8 cellular contexts compared by ENCODE assay signal in the genomic region with DNA sequence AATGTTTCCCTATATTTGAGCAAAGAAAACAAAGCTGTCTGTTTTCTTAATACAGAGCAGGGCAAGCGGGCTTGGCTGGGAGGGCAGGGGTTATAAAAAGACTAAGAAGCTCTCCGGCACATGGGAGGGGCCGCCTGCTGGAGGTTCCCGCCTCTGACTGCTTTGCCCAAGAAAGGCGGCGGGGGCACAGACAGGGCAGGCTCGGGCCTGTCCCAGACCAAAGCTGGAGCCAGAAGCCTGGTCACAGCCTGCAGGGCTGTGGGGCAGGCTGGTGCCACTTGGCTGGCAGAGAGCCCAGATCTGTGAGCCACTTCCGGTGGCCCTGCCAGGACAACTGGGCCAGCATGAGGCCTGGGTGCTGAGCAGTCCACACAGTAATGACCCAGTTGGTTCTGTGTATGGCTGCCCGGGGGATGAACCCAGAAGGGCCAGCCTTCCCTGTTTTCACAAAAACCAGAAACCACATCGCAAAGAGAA.
A peak's percentile ranks its signal among the peaks of the same experiment; 100 is the strongest.
DNase-seq lines count a peak whose midpoint lies in the region; ATAC-seq lines count a peak whose summit lies in the region.

No MANE protein-coding gene starts in this region.

- no peaks in the 10 kb centered on the region for H3K36me3 Mint-ChIP-seq in activated T-helper 17 cell treated with anti-CD3 and anti-CD28 coated beads, Interleukin-2, amount 50 U/mL, for 72 hours (ENCODE audit: low read depth)
- peaks cover 8% of the 10 kb centered on the region for H3K36me3 Mint-ChIP-seq in effector memory CD8-positive, alpha-beta T cell (ENCODE audit: insufficient read depth)

- ATAC-seq in activated T-helper 17 cell treated with anti-CD3 and anti-CD28 coated beads, Interleukin-2, amount 50 U/mL, for 72 hours (replicated peaks): no peak
- no peak for ATAC-seq in HG03280 (IDR thresholded peaks at IDR 0.05; ENCODE audit: unreplicated experiment)
- ATAC-seq in effector memory CD8-positive, alpha-beta T cell (replicated peaks): no peak

- peak; percentile 19 for DNase-seq in stimulated activated CD4-positive, alpha-beta T cell treated with anti-CD3 and anti-CD28 coated beads, Interleukin-15, amount 100 ng/mL, for 24 hours
- DNase-seq in stimulated activated CD4-positive, alpha-beta T cell treated with anti-CD3 and anti-CD28 coated beads, Interleukin-4, amount 100 ng/mL, for 4 hours: no peak
- DNase-seq in NCI-H2171 (lab: John Stamatoyannopoulos, UW): peak; percentile 78
- peak; percentile 95 for DNase-seq in globus pallidus (ENCODE audit: low spot score)
- DNase-seq in occipital lobe (lab: John Stamatoyannopoulos, UW): peak; percentile 82
- DNase-seq in effector memory CD8-positive, alpha-beta T cell: no peak

- no peaks in the 10 kb centered on the region for H3K27me3 Mint-ChIP-seq in activated T-helper 17 cell treated with anti-CD3 and anti-CD28 coated beads, Interleukin-2, amount 50 U/mL, for 72 hours
- no peaks in the 10 kb centered on the region for H3K27me3 Mint-ChIP-seq in effector memory CD8-positive, alpha-beta T cell

- peaks cover 10% of the 10 kb centered on the region for H3K4me1 Mint-ChIP-seq in activated T-helper 17 cell treated with anti-CD3 and anti-CD28 coated beads, Interleukin-2, amount 50 U/mL, for 72 hours
- peaks cover 3 to 7% of the 10 kb centered on the region in 2 donors for H3K4me1 Mint-ChIP-seq in effector memory CD8-positive, alpha-beta T cell (ENCODE audit: low read depth in 2 of 2)

- H3K9me3 Mint-ChIP-seq in activated T-helper 17 cell treated with anti-CD3 and anti-CD28 coated beads, Interleukin-2, amount 50 U/mL, for 72 hours: no peaks in the 10 kb centered on the region
- H3K9me3 Mint-ChIP-seq in effector memory CD8-positive, alpha-beta T cell: no peaks in the 10 kb centered on the region

- H3K27ac Mint-ChIP-seq in activated T-helper 17 cell treated with anti-CD3 and anti-CD28 coated beads, Interleukin-2, amount 50 U/mL, for 72 hours: peak overlapping the region; percentile 68
- peak overlapping the region in 1 of 2 donors; percentile 51 for H3K27ac Mint-ChIP-seq in effector memory CD8-positive, alpha-beta T cell

- H3K4me3 Mint-ChIP-seq in activated T-helper 17 cell treated with anti-CD3 and anti-CD28 coated beads, Interleukin-2, amount 50 U/mL, for 72 hours: no peak overlapping the region
- H3K4me3 Mint-ChIP-seq in effector memory CD8-positive, alpha-beta T cell: no peak overlapping the region

Comparison
In these comparisons a context has a peak if more than half of its experiments do, and no peak if none do; other contexts are left out.
1. DNase-seq: peak in stimulated activated CD4-positive, alpha-beta T cell treated with anti-CD3 and anti-CD28 coated beads, Interleukin-15, amount 100 ng/mL, for 24 hours (single experiment), NCI-H2171 (single experiment), globus pallidus (single experiment) and occipital lobe (single experiment); none in stimulated activated CD4-positive, alpha-beta T cell treated with anti-CD3 and anti-CD28 coated beads, Interleukin-4, amount 100 ng/mL, for 4 hours (0 of 2) and effector memory CD8-positive, alpha-beta T cell (0 of 3).